8 cellular contexts compared by ENCODE assay signal in genomic region chr15:40439461-40440299, GRCh38. TPM values are rescaled to one million over a fixed set of nuclear protein-coding genes. Genes with fewer than 3 reads are reported as not detected.
DNase-seq lines count a peak whose midpoint lies in the region; ATAC-seq and TF ChIP-seq lines count a peak whose summit lies in the region.

No MANE protein-coding gene starts in this region.

- H3K9me3 ChIP-seq in AG04450 (ENCODE audit: control insufficient read depth, insufficient read depth, low read length) (no peaks in the 10 kb centered on the region; the same call in 1 of the 2 replicates), SJSA1 (replicated peaks) (0 out of 2 replicates have a peak, but pooled peaks cover 2% of the 10 kb centered on the region)

- H3K36me3 ChIP-seq in SJSA1, result peaks cover 4% of the 10 kb centered on the region

- CTCF ChIA-PET in AG04450 (lab: Charles Lee), result interaction anchor here (0.8 to 1.4 kb wide), 4 partner anchors 71 to 675 kb away, joined by 3 to 5 read pairs (median 4); no protein-coding TSS in a partner anchor

- H3K27me3 ChIP-seq in AG04450 (ENCODE audit: control insufficient read depth, insufficient read depth, low read length) (peaks cover 48% of the 10 kb centered on the region), SJSA1 (replicated peaks) (peaks cover 40% of the 10 kb centered on the region)

- peaks cover 35% of the 10 kb centered on the region for H3K4me1 ChIP-seq in SJSA1 (replicated peaks)

- no peak for DNase-seq in AG04450 (ENCODE audit: low read depth, low spot score)
- DNase-seq in GM12864 (ENCODE audit: low read depth), result no peak
- peak; percentile 38 to 56 for DNase-seq in SJSA1 (ENCODE audit: low read depth in 1 of 2, low spot score in 2 of 2)
- peak; percentile 34 for DNase-seq in choroid plexus epithelial cell (ENCODE audit: low read depth)
- no peak for DNase-seq in left lobe of liver (ENCODE audit: low spot score)
- DNase-seq in stimulated activated naive CD8-positive, alpha-beta T cell treated with anti-CD3 and anti-CD28 coated beads, Interleukin-15, Interleukin-2, amounts not matched to agents 100 U/mL and 50 U/mL, for 24 hours, result peak; percentile 55
- no peak for DNase-seq in NCI-H2029 (lab: John Stamatoyannopoulos, UW)
- DNase-seq in NCI-H345 treated with DMSO at 0.1 percent for 48 hours (lab: John Stamatoyannopoulos, UW; ENCODE audit: unreplicated experiment), result no peak

- POLR2A ChIA-PET in AG04450 (lab: Yijun Ruan, JAX), result interaction anchor here (0.5 to 1.8 kb wide), 3 partner anchors 17 to 34 kb away, joined by 4 to 8 read pairs (median 4); partner anchors contain the start of gene IVD

- H3K27ac ChIP-seq in AG04450 (ENCODE audit: low read depth, low read length) (no peak overlapping the region), SJSA1 (no peak overlapping the region)

- TF ChIP-seq CTCF in AG04450 (IDR thresholded peaks at IDR 0.05; ENCODE audit: low read depth, low read length) (no peak), GM12864 (IDR thresholded peaks at IDR 0.05; ENCODE audit: low read depth, low read length, missing control alignments) (no peak), choroid plexus epithelial cell (conservative IDR thresholded peaks at IDR 0.05; ENCODE audit: low read depth, low read length) (no peak)

- peak; percentile 21 for ATAC-seq in left lobe of liver
- ATAC-seq in stimulated activated naive CD8-positive, alpha-beta T cell treated with anti-CD3 and anti-CD28 coated beads, Interleukin-15, Interleukin-2, amounts not matched to agents 100 U/mL and 50 U/mL, for 24 hours, result no peak

- H3K4me3 ChIP-seq in AG04450 (ENCODE audit: low read depth, low read length), result peak overlapping the region; percentile 62
- peak overlapping the region; percentile 51 for H3K4me3 ChIP-seq in GM12864 (ENCODE audit: low read depth, low read length)
- H3K4me3 ChIP-seq in SJSA1, result peak overlapping the region; percentile 93
- peak overlapping the region; percentile 61 for H3K4me3 ChIP-seq in choroid plexus epithelial cell (ENCODE audit: low read depth, low read length)

RNA-seq across cellular contexts. Expression of gene BAHD1, which starts 1.1 kb away (rescaled TPM):
- 2.8 and 4.2 TPM in 2 replicates for polyA plus RNA-seq in AG04450 (2011; rRNA removed)
- polyA minus RNA-seq in AG04450 (2011; rRNA and poly(A)+ RNA removed), result 4.3 and 6.8 TPM in 2 replicates
- total RNA-seq in SJSA1 (2014; rRNA removed; shearing (Covaris generic)), result 8.4 and 11.4 TPM in 2 replicates
- 12.8 TPM for total RNA-seq in left lobe of liver

RNA-seq across cellular contexts. Expression of gene CHST14, which starts 31.1 kb away (rescaled TPM):
- polyA plus RNA-seq in AG04450 (2011; rRNA removed), result 19.8 and 21.7 TPM in 2 replicates
- polyA minus RNA-seq in AG04450 (2011; rRNA and poly(A)+ RNA removed), result 12.9 and 15.0 TPM in 2 replicates
- 28.7 and 30.2 TPM in 2 replicates for total RNA-seq in SJSA1 (2014; rRNA removed; shearing (Covaris generic))
- 5.3 TPM for total RNA-seq in left lobe of liver

RNA-seq across cellular contexts. Expression of gene IVD, which starts 34.1 kb away (rescaled TPM):
- polyA plus RNA-seq in AG04450 (2011; rRNA removed), result 49.3 and 49.4 TPM in 2 replicates
- polyA minus RNA-seq in AG04450 (2011; rRNA and poly(A)+ RNA removed), result 46.3 and 72.3 TPM in 2 replicates
- 22.3 and 25.3 TPM in 2 replicates for total RNA-seq in SJSA1 (2014; rRNA removed; shearing (Covaris generic))
- total RNA-seq in left lobe of liver, result 229 TPM

RNA-seq across cellular contexts. Expression of gene KNSTRN, which starts 57.2 kb away (rescaled TPM):
- 14.6 and 18.2 TPM in 2 replicates for polyA plus RNA-seq in AG04450 (2011; rRNA removed)
- 9.9 and 14.2 TPM in 2 replicates for polyA minus RNA-seq in AG04450 (2011; rRNA and poly(A)+ RNA removed)
- 63.7 and 96.6 TPM in 2 replicates for total RNA-seq in SJSA1 (2014; rRNA removed; shearing (Covaris generic))
- total RNA-seq in left lobe of liver, result 9.2 TPM

Comparison
In these comparisons a context has a peak if more than half of its experiments do, and no peak if none do; other contexts are left out.
1. DNase-seq: peak in SJSA1 (2 of 2), choroid plexus epithelial cell (single experiment) and stimulated activated naive CD8-positive, alpha-beta T cell treated with anti-CD3 and anti-CD28 coated beads, Interleukin-15, Interleukin-2, amounts not matched to agents 100 U/mL and 50 U/mL, for 24 hours (single experiment); none in AG04450 (single experiment), GM12864 (single experiment), left lobe of liver (single experiment), NCI-H2029 (single experiment) and NCI-H345 treated with DMSO at 0.1 percent for 48 hours (single experiment).
2. Peak in every context shown above with its lines, with median percentiles within 50 percentile points of each other: H3K4me3 ChIP-seq.